In the genomic region with DNA sequence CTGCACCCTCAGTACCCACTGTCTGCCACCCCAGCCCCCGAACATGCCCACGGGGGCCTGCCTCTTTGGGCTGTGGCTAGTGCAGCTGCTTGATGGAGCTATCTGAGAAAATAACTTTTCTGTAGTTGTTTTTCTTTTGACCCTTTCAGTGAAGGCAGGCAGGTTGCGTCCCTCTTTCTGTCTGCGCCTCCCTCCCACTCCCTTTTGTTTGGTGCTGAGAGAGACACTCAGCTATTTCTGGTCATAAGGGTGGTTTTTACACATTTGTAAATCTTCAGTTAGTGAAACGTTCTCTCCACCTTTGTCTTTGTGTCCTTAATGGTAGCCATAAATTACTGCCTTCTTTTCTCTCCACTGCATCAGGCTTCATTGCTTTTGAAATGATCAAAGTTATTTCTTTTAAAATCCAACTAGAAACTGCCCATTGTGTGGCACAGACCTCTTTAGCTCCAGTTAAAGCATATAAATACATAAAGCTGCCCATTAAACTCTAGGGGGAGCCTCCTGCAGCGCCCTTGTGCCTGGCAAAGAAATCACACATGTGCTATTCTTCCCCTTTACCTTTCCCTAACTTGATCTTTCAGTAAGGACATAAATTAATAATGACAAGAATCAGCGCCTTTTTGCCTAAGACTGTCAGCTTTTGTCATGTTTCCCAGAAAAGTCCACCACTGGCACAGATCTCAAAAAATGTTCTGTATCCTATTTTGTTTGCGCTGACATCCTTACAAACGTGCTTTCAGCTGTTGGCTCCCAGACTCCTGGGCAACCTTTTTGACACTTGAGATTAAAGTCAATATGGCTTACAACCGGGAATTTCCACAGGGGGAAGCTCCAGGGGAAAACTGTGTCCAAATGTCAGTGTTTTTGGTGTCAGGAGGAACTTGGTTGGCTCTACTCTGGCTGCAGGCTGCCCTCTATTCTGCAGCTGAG, we compare ENCODE assay signal across 9 cellular contexts. TPM values are rescaled to one million over a fixed set of nuclear protein-coding genes. Genes with fewer than 3 reads are reported as not detected.
DNase-seq lines count a peak whose midpoint lies in the region; ATAC-seq, FAIRE-seq and TF ChIP-seq lines count a peak whose summit lies in the region.
"Had no signal": no experiment of that assay in that cellular context is flagged by ENCODE, and none has a peak within 500 bp of the region (broad histone marks: within the 10 kb centered on the region; RNA-seq: fewer than 3 reads in every experiment).

No MANE protein-coding gene starts in this region.

- no peak overlapping the region for H2AFZ ChIP-seq in astrocyte (ENCODE audit: low read depth, low read length)
- H2AFZ ChIP-seq in neural cell (ENCODE audit: low read depth, low read length): no peak overlapping the region

- no peaks in the 10 kb centered on the region for H3F3A ChIP-seq in neural cell (ENCODE audit: insufficient read depth, low read length, poor library complexity, severe bottlenecking)

- H3K4me3 Mint-ChIP-seq in astrocyte (ENCODE audit: unreplicated experiment): peak overlapping the region; percentile 32

- no peak for TF ChIP-seq EP300 in neural cell (conservative IDR thresholded peaks at IDR 0.05; ENCODE audit: poor library complexity, severe bottlenecking)

- peaks cover 7% of the 10 kb centered on the region for H3K27me3 ChIP-seq in astrocyte (ENCODE audit: insufficient read depth, low read length)
- H3K27me3 ChIP-seq in neural cell (ENCODE audit: insufficient read depth, low read depth, low read length): peaks cover 37% of the 10 kb centered on the region

- peaks cover 18% of the 10 kb centered on the region for H3K36me3 Mint-ChIP-seq in astrocyte (ENCODE audit: low read depth, unreplicated experiment)
- H3K36me3 Mint-ChIP-seq: CD4-positive, CD25-positive, alpha-beta regulatory T cell had no signal

- no peaks in the 10 kb centered on the region for H3K9me2 ChIP-seq in neural cell (ENCODE audit: insufficient read depth, low read length)

- H3K4me1 Mint-ChIP-seq in astrocyte (ENCODE audit: low read depth, unreplicated experiment): no peaks in the 10 kb centered on the region

- H3K4me2 ChIP-seq in astrocyte (ENCODE audit: low read length) (no peak overlapping the region), neural cell (ENCODE audit: low read length) (no peak overlapping the region)

- H3K79me2 ChIP-seq in astrocyte (ENCODE audit: insufficient read depth, low read length) (no peaks in the 10 kb centered on the region), neural cell (replicated peaks; ENCODE audit: insufficient read depth, low read length) (no peaks in the 10 kb centered on the region)

- H4K20me1 ChIP-seq in astrocyte (ENCODE audit: insufficient read depth, low read length): peaks cover 6% of the 10 kb centered on the region
- H4K20me1 ChIP-seq in neural cell (ENCODE audit: insufficient read depth): no peaks in the 10 kb centered on the region

- H3K4me1 ChIP-seq in astrocyte (ENCODE audit: insufficient read depth, low read length): peaks cover 4% of the 10 kb centered on the region

- DNase-seq in NCI-H2107 treated with DMSO at 0.1 percent for 48 hours (lab: John Stamatoyannopoulos, UW; ENCODE audit: unreplicated experiment) (peak; percentile 14), NCI-H2107 (lab: John Stamatoyannopoulos, UW) (no peak), Kasumi-1 (lab: John Stamatoyannopoulos, UW) (peak; percentile 35 to 44), astrocyte (ENCODE audit: low read depth) (no peak), D341Med (ENCODE audit: low spot score) (no peak), HPDE6-E6E7 (ENCODE audit: extremely low spot score) (no peak)
- DNase-seq: CD4-positive, CD25-positive, alpha-beta regulatory T cell had no signal

- H3K27ac Mint-ChIP-seq in astrocyte (ENCODE audit: unreplicated experiment): no peak overlapping the region
- H3K27ac Mint-ChIP-seq: CD4-positive, CD25-positive, alpha-beta regulatory T cell had no signal

- H3K36me3 ChIP-seq in astrocyte (ENCODE audit: insufficient read depth, low read length) (no peaks in the 10 kb centered on the region), neural cell (ENCODE audit: insufficient read depth, low read length) (no peaks in the 10 kb centered on the region)

- H3K9ac ChIP-seq in astrocyte (ENCODE audit: low read length): no peak overlapping the region
- no peak overlapping the region for H3K9ac ChIP-seq in neural cell (ENCODE audit: low read length)

- H3K27ac ChIP-seq in astrocyte (ENCODE audit: low read depth, low read length) (no peak overlapping the region), neural cell (ENCODE audit: low read length) (no peak overlapping the region)

- TF ChIP-seq RAD21 in neural cell (conservative IDR thresholded peaks at IDR 0.05): no peak

- H3K9me3 Mint-ChIP-seq in astrocyte (ENCODE audit: unreplicated experiment): peaks cover 8% of the 10 kb centered on the region

- H3K4me3 ChIP-seq in astrocyte (ENCODE audit: insufficient read depth, low read depth, low read length) (no peak overlapping the region), neural cell (ENCODE audit: low read length) (no peak overlapping the region)

- H3K9me3 ChIP-seq in astrocyte (ENCODE audit: insufficient read depth, low read depth, low read length) (no peaks in the 10 kb centered on the region), neural cell (ENCODE audit: low read length) (no peaks in the 10 kb centered on the region)

- FAIRE-seq in astrocyte (lab: Jason Lieb, UNC): no peak

- no peak for ATAC-seq in HG03175 (IDR thresholded peaks at IDR 0.05; ENCODE audit: unreplicated experiment)

- H3K27me3 Mint-ChIP-seq in astrocyte (ENCODE audit: low read depth, unreplicated experiment): peaks cover 41% of the 10 kb centered on the region

- TF ChIP-seq CTCF in astrocyte (IDR thresholded peaks at IDR 0.05; ENCODE audit: insufficient read depth, low read depth, low read length) (peak; percentile 12), neural cell (IDR thresholded peaks at IDR 0.05; ENCODE audit: poor library complexity, severe bottlenecking) (peak; percentile 42)

TF ChIP-seq in neural cell, 6 proteins besides CTCF, POLR2A, EP300 and RAD21:
- TF ChIP-seq, protein P1, sequence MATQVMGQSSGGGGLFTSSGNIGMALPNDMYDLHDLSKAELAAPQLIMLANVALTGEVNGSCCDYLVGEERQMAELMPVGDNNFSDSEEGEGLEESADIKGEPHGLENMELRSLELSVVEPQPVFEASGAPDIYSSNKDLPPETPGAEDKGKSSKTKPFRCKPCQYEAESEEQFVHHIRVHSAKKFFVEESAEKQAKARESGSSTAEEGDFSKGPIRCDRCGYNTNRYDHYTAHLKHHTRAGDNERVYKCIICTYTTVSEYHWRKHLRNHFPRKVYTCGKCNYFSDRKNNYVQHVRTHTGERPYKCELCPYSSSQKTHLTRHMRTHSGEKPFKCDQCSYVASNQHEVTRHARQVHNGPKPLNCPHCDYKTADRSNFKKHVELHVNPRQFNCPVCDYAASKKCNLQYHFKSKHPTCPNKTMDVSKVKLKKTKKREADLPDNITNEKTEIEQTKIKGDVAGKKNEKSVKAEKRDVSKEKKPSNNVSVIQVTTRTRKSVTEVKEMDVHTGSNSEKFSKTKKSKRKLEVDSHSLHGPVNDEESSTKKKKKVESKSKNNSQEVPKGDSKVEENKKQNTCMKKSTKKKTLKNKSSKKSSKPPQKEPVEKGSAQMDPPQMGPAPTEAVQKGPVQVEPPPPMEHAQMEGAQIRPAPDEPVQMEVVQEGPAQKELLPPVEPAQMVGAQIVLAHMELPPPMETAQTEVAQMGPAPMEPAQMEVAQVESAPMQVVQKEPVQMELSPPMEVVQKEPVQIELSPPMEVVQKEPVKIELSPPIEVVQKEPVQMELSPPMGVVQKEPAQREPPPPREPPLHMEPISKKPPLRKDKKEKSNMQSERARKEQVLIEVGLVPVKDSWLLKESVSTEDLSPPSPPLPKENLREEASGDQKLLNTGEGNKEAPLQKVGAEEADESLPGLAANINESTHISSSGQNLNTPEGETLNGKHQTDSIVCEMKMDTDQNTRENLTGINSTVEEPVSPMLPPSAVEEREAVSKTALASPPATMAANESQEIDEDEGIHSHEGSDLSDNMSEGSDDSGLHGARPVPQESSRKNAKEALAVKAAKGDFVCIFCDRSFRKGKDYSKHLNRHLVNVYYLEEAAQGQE (IDR thresholded peaks at IDR 0.05; ENCODE audit: borderline replicate concordance): no peak
- TF ChIP-seq POLR2AphosphoS5 (IDR thresholded peaks at IDR 0.05) (no peak), EZH2 (IDR thresholded peaks at IDR 0.05; ENCODE audit: borderline replicate concordance, insufficient read depth, low read length, poor library complexity, severe bottlenecking) (no peak)

RNA-seq across cellular contexts. Expression of a gene that starts 1.7 kb away (rescaled TPM):
- total RNA-seq in astrocyte: 1.5 and 1.6 TPM in 2 replicates
- polyA plus RNA-seq in neural cell: 2.6 and 9.9 TPM in 2 replicates
- 11.0 and 11.5 TPM in 2 replicates for polyA minus RNA-seq in neural cell
- total RNA-seq: CD4-positive, CD25-positive, alpha-beta regulatory T cell had no signal
- polyA plus RNA-seq: CD4-positive, CD25-positive, alpha-beta regulatory T cell had no signal

Comparison
In these comparisons a context has a peak if more than half of its experiments do, and no peak if none do; other contexts are left out.
1. DNase-seq: peak in NCI-H2107 treated with DMSO at 0.1 percent for 48 hours (single experiment) and Kasumi-1 (2 of 2); none in NCI-H2107 (single experiment), astrocyte (single experiment), D341Med (single experiment) and HPDE6-E6E7 (single experiment).